In genomic region chr15:88546248-88547129, GRCh38 we compare ENCODE assay signal across 1 cellular context.
TF ChIP-seq lines count a peak whose summit lies in the region.

DET1 (minus strand) TSS chr15:88546681; CDS start chr15:88531705, 14,976 bp downstream.

TF ChIP-seq in K562, 482 proteins besides CTCF, POLR2A, EP300 and RAD21 (continued from another document and continues in another):
- TF ChIP-seq, protein P1, sequence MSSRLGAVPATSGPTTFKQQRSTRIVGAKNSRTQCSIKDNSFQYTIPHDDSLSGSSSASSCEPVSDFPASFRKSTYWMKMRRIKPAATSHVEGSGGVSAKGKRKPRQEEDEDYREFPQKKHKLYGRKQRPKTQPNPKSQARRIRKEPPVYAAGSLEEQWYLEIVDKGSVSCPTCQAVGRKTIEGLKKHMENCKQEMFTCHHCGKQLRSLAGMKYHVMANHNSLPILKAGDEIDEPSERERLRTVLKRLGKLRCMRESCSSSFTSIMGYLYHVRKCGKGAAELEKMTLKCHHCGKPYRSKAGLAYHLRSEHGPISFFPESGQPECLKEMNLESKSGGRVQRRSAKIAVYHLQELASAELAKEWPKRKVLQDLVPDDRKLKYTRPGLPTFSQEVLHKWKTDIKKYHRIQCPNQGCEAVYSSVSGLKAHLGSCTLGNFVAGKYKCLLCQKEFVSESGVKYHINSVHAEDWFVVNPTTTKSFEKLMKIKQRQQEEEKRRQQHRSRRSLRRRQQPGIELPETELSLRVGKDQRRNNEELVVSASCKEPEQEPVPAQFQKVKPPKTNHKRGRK (tag; IDR thresholded peaks at IDR 0.05) = no peak
- TF ChIP-seq CEBPB (tag; IDR thresholded peaks at IDR 0.05) (no peak), NFATC3 (IDR thresholded peaks at IDR 0.05) (no peak), CREM (IDR thresholded peaks at IDR 0.05; ENCODE audit: low read depth) (peak; percentile 78), RNF2 (IDR thresholded peaks at IDR 0.05) (no peak), ZNF444 (CRISPR knock-in tag; IDR thresholded peaks at IDR 0.05) (no peak), ZKSCAN8 (CRISPR knock-in tag; IDR thresholded peaks at IDR 0.05) (no peak), ZNF277 (CRISPR knock-in tag; IDR thresholded peaks at IDR 0.05; ENCODE audit: borderline replicate concordance) (no peak), TRIM28 (IDR thresholded peaks at IDR 0.05) (no peak), RBM14 (IDR thresholded peaks at IDR 0.05; ENCODE audit: borderline replicate concordance, insufficient read depth, low read depth, low read length) (no peak), BRD4 (IDR thresholded peaks at IDR 0.05) (no peak), KAT7 (CRISPR knock-in tag; IDR thresholded peaks at IDR 0.05; ENCODE audit: borderline replicate concordance) (no peak; the same call in 1 of the 2 replicates), MCM3 (IDR thresholded peaks at IDR 0.05) (no peak), SNIP1 (IDR thresholded peaks at IDR 0.05; ENCODE audit: low read depth) (peak; percentile 89), ZNF146 (CRISPR knock-in tag; IDR thresholded peaks at IDR 0.05; ENCODE audit: unreplicated experiment) (no peak), HNRNPK (IDR thresholded peaks at IDR 0.05; ENCODE audit: low read depth, low read length, poor library complexity, severe bottlenecking) (no peak), PML (IDR thresholded peaks at IDR 0.05; ENCODE audit: low read length) (no peak), TOE1 (IDR thresholded peaks at IDR 0.05; ENCODE audit: borderline replicate concordance) (no peak), TOE1 (CRISPR knock-in tag; IDR thresholded peaks at IDR 0.05; ENCODE audit: borderline replicate concordance, low read depth) (no peak), NFXL1 (CRISPR knock-in tag; IDR thresholded peaks at IDR 0.05) (no peak), ZBTB11 (CRISPR knock-in tag; IDR thresholded peaks at IDR 0.05) (peak in 1 of 3 experiments; percentile 87; a peak in 2 of 6 replicates), CEBPG (CRISPR knock-in tag; IDR thresholded peaks at IDR 0.05) (no peak), CEBPG (tag; conservative IDR thresholded peaks at IDR 0.05 in 1 of 2, IDR thresholded peaks at IDR 0.05 in 1 of 2) (no peak), ZNF318 (IDR thresholded peaks at IDR 0.05; ENCODE audit: borderline replicate concordance in 1 of 2, low read depth in 1 of 2) (no peak), ZNF316 (IDR thresholded peaks at IDR 0.05) (no peak), FOXM1 (IDR thresholded peaks at IDR 0.05; ENCODE audit: low read depth) (peak; percentile 40), FOXM1 (CRISPR knock-in tag; IDR thresholded peaks at IDR 0.05; ENCODE audit: low read depth) (no peak), SAP30 (IDR thresholded peaks at IDR 0.05; ENCODE audit: borderline replicate concordance, insufficient read depth, low read depth, low read length, poor library complexity, severe bottlenecking) (no peak), TCF7L2 (IDR thresholded peaks at IDR 0.05; ENCODE audit: low read depth, low read length) (no peak), ATF1 (CRISPR knock-in tag; IDR thresholded peaks at IDR 0.05) (no peak), ATF1 (tag; IDR thresholded peaks at IDR 0.05) (no peak; the same call in 1 of the 2 replicates), PKNOX1 (IDR thresholded peaks at IDR 0.05) (peak; percentile 43), RBM25 (IDR thresholded peaks at IDR 0.05; ENCODE audit: low read depth, low read length, severe bottlenecking) (no peak), JUNB (CRISPR knock-in tag; conservative IDR thresholded peaks at IDR 0.05) (no peak), ETV6 (IDR thresholded peaks at IDR 0.05; ENCODE audit: borderline replicate concordance in 1 of 2, low read depth in 2 of 2, low read length in 1 of 2) (peak; percentile 75 to 76; a peak in 2 of 4 replicates), ETV6 (CRISPR knock-in tag; IDR thresholded peaks at IDR 0.05; ENCODE audit: borderline replicate concordance) (no peak), ZC3H8 (IDR thresholded peaks at IDR 0.05) (no peak)
- TF ChIP-seq, protein P2, sequence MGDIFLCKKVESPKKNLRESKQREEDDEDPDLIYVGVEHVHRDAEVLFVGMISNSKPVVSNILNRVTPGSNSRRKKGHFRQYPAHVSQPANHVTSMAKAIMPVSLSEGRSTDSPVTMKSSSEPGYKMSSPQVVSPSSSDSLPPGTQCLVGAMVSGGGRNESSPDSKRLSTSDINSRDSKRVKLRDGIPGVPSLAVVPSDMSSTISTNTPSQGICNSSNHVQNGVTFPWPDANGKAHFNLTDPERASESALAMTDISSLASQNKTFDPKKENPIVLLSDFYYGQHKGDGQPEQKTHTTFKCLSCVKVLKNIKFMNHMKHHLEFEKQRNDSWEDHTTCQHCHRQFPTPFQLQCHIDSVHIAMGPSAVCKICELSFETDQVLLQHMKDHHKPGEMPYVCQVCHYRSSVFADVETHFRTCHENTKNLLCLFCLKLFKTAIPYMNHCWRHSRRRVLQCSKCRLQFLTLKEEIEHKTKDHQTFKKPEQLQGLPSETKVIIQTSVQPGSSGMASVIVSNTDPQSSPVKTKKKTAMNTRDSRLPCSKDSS (IDR thresholded peaks at IDR 0.05; ENCODE audit: low read depth, partially characterized antibody) = no peak
- TF ChIP-seq, protein P3, sequence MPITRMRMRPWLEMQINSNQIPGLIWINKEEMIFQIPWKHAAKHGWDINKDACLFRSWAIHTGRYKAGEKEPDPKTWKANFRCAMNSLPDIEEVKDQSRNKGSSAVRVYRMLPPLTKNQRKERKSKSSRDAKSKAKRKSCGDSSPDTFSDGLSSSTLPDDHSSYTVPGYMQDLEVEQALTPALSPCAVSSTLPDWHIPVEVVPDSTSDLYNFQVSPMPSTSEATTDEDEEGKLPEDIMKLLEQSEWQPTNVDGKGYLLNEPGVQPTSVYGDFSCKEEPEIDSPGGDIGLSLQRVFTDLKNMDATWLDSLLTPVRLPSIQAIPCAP (CRISPR knock-in tag; IDR thresholded peaks at IDR 0.05; ENCODE audit: borderline replicate concordance) = no peak
- TF ChIP-seq, protein P4, sequence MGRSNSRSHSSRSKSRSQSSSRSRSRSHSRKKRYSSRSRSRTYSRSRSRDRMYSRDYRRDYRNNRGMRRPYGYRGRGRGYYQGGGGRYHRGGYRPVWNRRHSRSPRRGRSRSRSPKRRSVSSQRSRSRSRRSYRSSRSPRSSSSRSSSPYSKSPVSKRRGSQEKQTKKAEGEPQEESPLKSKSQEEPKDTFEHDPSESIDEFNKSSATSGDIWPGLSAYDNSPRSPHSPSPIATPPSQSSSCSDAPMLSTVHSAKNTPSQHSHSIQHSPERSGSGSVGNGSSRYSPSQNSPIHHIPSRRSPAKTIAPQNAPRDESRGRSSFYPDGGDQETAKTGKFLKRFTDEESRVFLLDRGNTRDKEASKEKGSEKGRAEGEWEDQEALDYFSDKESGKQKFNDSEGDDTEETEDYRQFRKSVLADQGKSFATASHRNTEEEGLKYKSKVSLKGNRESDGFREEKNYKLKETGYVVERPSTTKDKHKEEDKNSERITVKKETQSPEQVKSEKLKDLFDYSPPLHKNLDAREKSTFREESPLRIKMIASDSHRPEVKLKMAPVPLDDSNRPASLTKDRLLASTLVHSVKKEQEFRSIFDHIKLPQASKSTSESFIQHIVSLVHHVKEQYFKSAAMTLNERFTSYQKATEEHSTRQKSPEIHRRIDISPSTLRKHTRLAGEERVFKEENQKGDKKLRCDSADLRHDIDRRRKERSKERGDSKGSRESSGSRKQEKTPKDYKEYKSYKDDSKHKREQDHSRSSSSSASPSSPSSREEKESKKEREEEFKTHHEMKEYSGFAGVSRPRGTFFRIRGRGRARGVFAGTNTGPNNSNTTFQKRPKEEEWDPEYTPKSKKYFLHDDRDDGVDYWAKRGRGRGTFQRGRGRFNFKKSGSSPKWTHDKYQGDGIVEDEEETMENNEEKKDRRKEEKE (IDR thresholded peaks at IDR 0.05; ENCODE audit: borderline replicate concordance in 1 of 2, control insufficient read depth in 1 of 2, low read depth in 2 of 2, low read length in 1 of 2) = peak in 1 of 2 experiments; percentile 73; a peak in 1 of 4 replicates
- TF ChIP-seq, protein P5, sequence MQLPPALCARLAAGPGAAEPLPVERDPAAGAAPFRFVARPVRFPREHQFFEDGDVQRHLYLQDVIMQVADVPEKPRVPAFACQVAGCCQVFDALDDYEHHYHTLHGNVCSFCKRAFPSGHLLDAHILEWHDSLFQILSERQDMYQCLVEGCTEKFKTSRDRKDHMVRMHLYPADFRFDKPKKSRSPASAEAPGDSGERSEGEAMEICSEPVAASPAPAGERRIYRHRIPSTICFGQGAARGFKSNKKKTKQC (CRISPR knock-in tag; IDR thresholded peaks at IDR 0.05) = no peak
